Comparison of ENCODE assay signal across 23 cellular contexts in the genomic region with DNA sequence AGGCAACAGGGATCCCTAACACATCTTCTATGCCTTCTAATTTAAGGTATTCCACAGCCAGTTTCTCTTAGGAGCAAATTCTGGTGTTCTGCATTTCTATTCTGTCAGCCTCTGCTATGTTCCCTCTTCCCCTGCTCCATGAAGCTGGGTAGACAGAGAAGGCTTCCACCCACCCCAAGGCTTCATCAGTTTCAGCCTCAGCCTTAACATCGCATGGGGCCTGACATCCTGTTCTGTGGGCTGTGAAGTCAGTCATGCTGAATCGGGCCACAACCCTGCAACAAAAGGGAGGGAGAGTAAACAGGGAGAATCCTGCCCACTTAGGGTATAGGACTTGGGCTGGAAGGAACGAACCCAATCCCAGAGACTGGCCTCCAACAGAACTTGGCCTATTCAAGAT.
A peak's percentile ranks its signal among the peaks of the same experiment; 100 is the strongest.
DNase-seq lines count a peak whose midpoint lies in the region; ATAC-seq and TF ChIP-seq lines count a peak whose summit lies in the region.
"Had no signal": no experiment of that assay in that cellular context is flagged by ENCODE, and none has a peak within 500 bp of the region (broad histone marks: within the 10 kb centered on the region; RNA-seq: fewer than 3 reads in every experiment).

No MANE protein-coding gene starts in this region.

- H3F3A ChIP-seq in DOHH2 (ENCODE audit: control insufficient read depth, insufficient read depth): no peaks in the 10 kb centered on the region
- peaks cover 9% of the 10 kb centered on the region for H3F3A ChIP-seq in MM.1S (ENCODE audit: insufficient read depth, low read length)

- TF ChIP-seq CTCF in DOHH2 (IDR thresholded peaks at IDR 0.05; ENCODE audit: low read depth, low read length, poor library complexity, severe bottlenecking): no peak
- TF ChIP-seq CTCF in upper lobe of right lung (IDR thresholded peaks at IDR 0.05): no peak
- TF ChIP-seq CTCF in MM.1S (IDR thresholded peaks at IDR 0.05; ENCODE audit: low read length): no peak

- DNase-seq in KBM-7: peak; percentile 25
- peak; percentile 36 for DNase-seq in kidney tubule cell (ENCODE audit: low spot score)
- no peak for DNase-seq in upper lobe of right lung
- no peak for DNase-seq in MM.1S
- no peak for DNase-seq in activated CD4-positive, alpha-beta T cell treated with anti-CD3 and anti-CD28 coated beads, Interleukin-2, amount 50 U/mL, for 1 hour
- no peak for DNase-seq in H4 (ENCODE audit: low spot score)
- DNase-seq: activated effector memory CD4-positive, alpha-beta T cell treated with Interleukin-2 at 50 U/mL for 16 hours; adrenal gland; CD8-positive, alpha-beta memory T cell; cortex of kidney; glutamatergic neuron; H9; left colon; NCI-H2107; posterior cingulate gyrus; RPMI8226; SK-N-SH; stimulated activated CD4-positive, alpha-beta T cell treated with anti-CD3 and anti-CD28 coated beads, Interleukin-2, amount 100 ng/mL, for 24 hours; stimulated activated naive CD4-positive, alpha-beta T cell treated with Interleukin-2 at 50 U/mL for 16 hours; transverse colon had no signal

- H3K9me3 ChIP-seq in DOHH2 (ENCODE audit: control insufficient read depth, insufficient read depth, low read length) (peaks cover 6% of the 10 kb centered on the region; the same call in 1 of the 2 replicates), upper lobe of right lung (no peaks in the 10 kb centered on the region), MM.1S (replicated peaks; ENCODE audit: insufficient read depth, low read length) (no peaks in the 10 kb centered on the region)
- H3K9me3 ChIP-seq: adrenal gland, breast epithelium, SK-N-SH, transverse colon had no signal

- H3K27me3 ChIP-seq in DOHH2 (ENCODE audit: control insufficient read depth, low read length) (no peaks in the 10 kb centered on the region), upper lobe of right lung (no peaks in the 10 kb centered on the region), MM.1S (replicated peaks; ENCODE audit: insufficient read depth, low read length) (no peaks in the 10 kb centered on the region)
- H3K27me3 ChIP-seq: adrenal gland, breast epithelium, transverse colon had no signal

- H3K79me2 ChIP-seq in DOHH2 (ENCODE audit: control insufficient read depth, low read length) (no peaks in the 10 kb centered on the region), MM.1S (ENCODE audit: low read length) (no peaks in the 10 kb centered on the region)

- in situ Hi-C loops in KBM-7 (cut with MboI; ENCODE audit: low pct_unique_long_range_greater_than_20kb, low sequenced_read_pairs): no loop called here

- H3K36me3 ChIP-seq in DOHH2 (ENCODE audit: control insufficient read depth, low read length) (no peaks in the 10 kb centered on the region), upper lobe of right lung (no peaks in the 10 kb centered on the region), MM.1S (replicated peaks; ENCODE audit: insufficient read depth, low read length) (no peaks in the 10 kb centered on the region)
- H3K36me3 ChIP-seq: adrenal gland, breast epithelium, transverse colon had no signal

- H3K9me2 ChIP-seq in DOHH2 (replicated peaks; ENCODE audit: control insufficient read depth, low read length) (no peaks in the 10 kb centered on the region), MM.1S (replicated peaks; ENCODE audit: insufficient read depth, low read length) (no peaks in the 10 kb centered on the region)
- H3K9me2 ChIP-seq: SK-N-SH had no signal

- peaks cover 21% of the 10 kb centered on the region for H3K4me1 ChIP-seq in DOHH2 (ENCODE audit: control insufficient read depth, low read length)
- H3K4me1 ChIP-seq in upper lobe of right lung: no peaks in the 10 kb centered on the region
- peaks cover 27% of the 10 kb centered on the region for H3K4me1 ChIP-seq in MM.1S (ENCODE audit: low read length)
- H3K4me1 ChIP-seq: breast epithelium had no signal

- H2AFZ ChIP-seq in MM.1S (ENCODE audit: low read length): no peak overlapping the region

- intact Hi-C loops in upper lobe of right lung (cut with DNase I): no loop called here

- no peak overlapping the region for H3K4me3 ChIP-seq in DOHH2 (ENCODE audit: low read length)
- H3K4me3 ChIP-seq in upper lobe of right lung: no peak overlapping the region
- H3K4me3 ChIP-seq in MM.1S (ENCODE audit: low read length): no peak overlapping the region
- H3K4me3 ChIP-seq: adrenal gland, breast epithelium, transverse colon had no signal

- H3K27ac ChIP-seq in DOHH2 (ENCODE audit: low read depth, low read length): no peak overlapping the region
- no peak overlapping the region for H3K27ac ChIP-seq in upper lobe of right lung
- H3K27ac ChIP-seq in MM.1S (ENCODE audit: low read length): no peak overlapping the region
- H3K27ac ChIP-seq: adrenal gland, breast epithelium, transverse colon had no signal

- peak overlapping the region; percentile 27; the same call in 1 of the 2 replicates for H3K4me2 ChIP-seq in DOHH2 (ENCODE audit: low read length)
- H3K4me2 ChIP-seq in MM.1S (ENCODE audit: low read depth, low read length): no peak overlapping the region
- H3K4me2 ChIP-seq: SK-N-SH had no signal

- H4K20me1 ChIP-seq in DOHH2 (ENCODE audit: control insufficient read depth, insufficient read depth, low read depth, low read length) (no peaks in the 10 kb centered on the region), MM.1S (ENCODE audit: insufficient read depth, low read length) (no peaks in the 10 kb centered on the region)

- H3K9ac ChIP-seq in MM.1S (ENCODE audit: low read length): no peak overlapping the region
- H3K9ac ChIP-seq: SK-N-SH had no signal

- ATAC-seq in GM19463 (IDR thresholded peaks at IDR 0.05; ENCODE audit: unreplicated experiment) (peak; percentile 61), upper lobe of right lung (no peak)

Comparison
In these comparisons a context has a peak if more than half of its experiments do, and no peak if none do; other contexts are left out.
1. DNase-seq: peak in KBM-7 (single experiment) and kidney tubule cell (single experiment); none in upper lobe of right lung (single experiment), MM.1S (single experiment), activated CD4-positive, alpha-beta T cell treated with anti-CD3 and anti-CD28 coated beads, Interleukin-2, amount 50 U/mL, for 1 hour (single experiment) and H4 (single experiment).